Comparison of ENCODE assay signal across 18 cellular contexts in genomic region chr13:107765724-107766436, GRCh38.
DNase-seq lines count a peak whose midpoint lies in the region; TF ChIP-seq lines count a peak whose summit lies in the region.
"Had no signal": no experiment of that assay in that cellular context is flagged by ENCODE, and none has a peak within 500 bp of the region (broad histone marks: within the 10 kb centered on the region; RNA-seq: fewer than 3 reads in every experiment).

No MANE protein-coding gene starts in this region.

- H4K91ac ChIP-seq in neuronal stem cell (ENCODE audit: low read depth, low read length, poor library complexity), result no peak overlapping the region

- peak overlapping the region; percentile 70 for H2AFZ ChIP-seq in neuronal stem cell (ENCODE audit: low read length)

- H2BK5ac ChIP-seq in neuronal stem cell (ENCODE audit: low read length), result no peak overlapping the region

- no peak overlapping the region for H2BK12ac ChIP-seq in neuronal stem cell (ENCODE audit: low read length)

- H3K27ac ChIP-seq in neuronal stem cell (replicated peaks; ENCODE audit: low read length) (no peak overlapping the region), colonic mucosa (no peak overlapping the region)
- H3K27ac ChIP-seq: BLaER1, KMS-11 had no signal

- intact Hi-C loops in colonic mucosa (cut with DNase I), result no loop called here

- H2BK120ac ChIP-seq in neuronal stem cell (ENCODE audit: low read depth, low read length), result no peak overlapping the region

- H3K4me2 ChIP-seq in neuronal stem cell (ENCODE audit: insufficient read depth, low read length, poor library complexity, severe bottlenecking), result no peak overlapping the region
- H3K4me2 ChIP-seq: BLaER1, KMS-11 had no signal

- no peaks in the 10 kb centered on the region for H3K9me3 ChIP-seq in neuronal stem cell (replicated peaks in 1 of 2; ENCODE audit: control insufficient read depth in 2 of 2, insufficient read depth in 1 of 2, low read depth in 1 of 2, low read length in 2 of 2)
- H3K9me3 ChIP-seq in colonic mucosa, result no peaks in the 10 kb centered on the region
- H3K9me3 ChIP-seq: BLaER1 had no signal

- in situ Hi-C loops in astrocyte of the spinal cord (cut with HindIII; ENCODE audit: low sequenced_read_pairs), result no loop called here

- H3K9ac ChIP-seq in neuronal stem cell (ENCODE audit: low read depth, low read length, poor library complexity) (no peak overlapping the region), colonic mucosa (ENCODE audit: low read depth in 2 of 2, low read length in 2 of 2) (no peak overlapping the region)
- H3K9ac ChIP-seq: BLaER1, KMS-11 had no signal

- H2AK5ac ChIP-seq in neuronal stem cell (ENCODE audit: low read depth, low read length), result no peak overlapping the region

- no peak overlapping the region for H4K8ac ChIP-seq in neuronal stem cell (ENCODE audit: low read depth, low read length)

- H3K79me1 ChIP-seq in neuronal stem cell (ENCODE audit: low read depth, low read length), result no peaks in the 10 kb centered on the region

- H3K18ac ChIP-seq in neuronal stem cell (ENCODE audit: low read length), result no peak overlapping the region

- no peaks in the 10 kb centered on the region for H3K36me3 ChIP-seq in neuronal stem cell (replicated peaks in 1 of 2; ENCODE audit: control insufficient read depth in 2 of 2, insufficient read depth in 2 of 2, low read length in 2 of 2)
- H3K36me3 ChIP-seq in colonic mucosa, result no peaks in the 10 kb centered on the region
- H3K36me3 ChIP-seq: BLaER1 had no signal

- H3K27me3 ChIP-seq in neuronal stem cell (ENCODE audit: control insufficient read depth in 3 of 3, insufficient read depth in 3 of 3, low read depth in 1 of 3, low read length in 3 of 3) (no peaks in the 10 kb centered on the region), colonic mucosa (no peaks in the 10 kb centered on the region)
- H3K27me3 ChIP-seq: BLaER1 had no signal

- peak; percentile 62 for DNase-seq in NCI-H1092 (lab: John Stamatoyannopoulos, UW)
- peak; percentile 91 for DNase-seq in NCI-H69 (lab: John Stamatoyannopoulos, UW)
- peak; percentile 27 for DNase-seq in astrocyte of the spinal cord (ENCODE audit: low read depth, low spot score)
- DNase-seq in neuronal stem cell (ENCODE audit: low spot score), result no peak
- DNase-seq in NCI-H226, result no peak
- DNase-seq in kidney tubule cell (ENCODE audit: low spot score), result no peak
- DNase-seq in colonic mucosa, result no peak
- DNase-seq in DMS114 treated with DMSO at 0.1 percent for 48 hours (lab: John Stamatoyannopoulos, UW; ENCODE audit: unreplicated experiment), result no peak
- DNase-seq: activated CD4-positive, alpha-beta T cell treated with anti-CD3 and anti-CD28 coated beads, Interleukin-2, amount 50 U/mL, for 4 hours; activated T-cell treated with anti-CD3 and anti-CD28 coated beads, Interleukin-2, amount 50 U/mL, for 48 hours; cerebellar nuclear complex; DMS79 treated with DMSO at 0.1 percent for 48 hours; immature natural killer cell; NCI-H2107; SIG-M5; stimulated activated CD4-positive, alpha-beta T cell treated with anti-CD3 and anti-CD28 coated beads, Interleukin-2, amount 100 ng/mL, for 24 hours had no signal

- TF ChIP-seq CTCF in astrocyte of the spinal cord (IDR thresholded peaks at IDR 0.05; ENCODE audit: low read depth, low read length), result no peak
- no peak for TF ChIP-seq CTCF in colonic mucosa (IDR thresholded peaks at IDR 0.05)

- H2BK15ac ChIP-seq in neuronal stem cell (ENCODE audit: low read length), result no peak overlapping the region

- no peak overlapping the region for H3K4ac ChIP-seq in neuronal stem cell (ENCODE audit: low read length)

- no peak overlapping the region for H3K4me3 ChIP-seq in astrocyte of the spinal cord (ENCODE audit: low read depth, low read length)
- H3K4me3 ChIP-seq in neuronal stem cell (ENCODE audit: low read length in 2 of 2), result no peak overlapping the region
- no peak overlapping the region for H3K4me3 ChIP-seq in colonic mucosa
- H3K4me3 ChIP-seq: BLaER1 had no signal

- H3K4me1 ChIP-seq in neuronal stem cell (ENCODE audit: control insufficient read depth in 2 of 2, insufficient read depth in 1 of 2, low read depth in 1 of 2, low read length in 2 of 2) (peaks cover 2 to 5% of the 10 kb centered on the region in 2 donors), colonic mucosa (no peaks in the 10 kb centered on the region)
- H3K4me1 ChIP-seq: BLaER1 had no signal

- H3K14ac ChIP-seq in neuronal stem cell (ENCODE audit: low read length), result no peak overlapping the region

- no CpG with 5 or more reads among the region's 6 CpGs for WGBS in neuronal stem cell (ENCODE audit: extremely low coverage in 2 of 2, insufficient read length in 2 of 2, insufficient replicate concordance in 1 of 2), 2 donors

- no peak overlapping the region for H3K23ac ChIP-seq in neuronal stem cell (ENCODE audit: low read depth, low read length, poor library complexity)

Comparison
In these comparisons a context has a peak if more than half of its experiments do, and no peak if none do; other contexts are left out.
1. DNase-seq: peak in NCI-H1092 (single experiment), NCI-H69 (single experiment) and astrocyte of the spinal cord (single experiment); none in neuronal stem cell (single experiment), NCI-H226 (single experiment), kidney tubule cell (single experiment), colonic mucosa (single experiment) and DMS114 treated with DMSO at 0.1 percent for 48 hours (single experiment).